In genomic region chr3:186540444-186541226, GRCh38 we compare ENCODE assay signal across 8 cellular contexts. TPM values are rescaled to one million over a fixed set of nuclear protein-coding genes. Genes with fewer than 3 reads are reported as not detected.
DNase-seq lines count a peak whose midpoint lies in the region; ATAC-seq and TF ChIP-seq lines count a peak whose summit lies in the region.

No MANE protein-coding gene starts in this region.

- H3K4me1 ChIP-seq in right cardiac atrium (ENCODE audit: control insufficient read depth, insufficient read depth, low read length) (peaks cover 2% of the 10 kb centered on the region), gastrocnemius medialis (peaks cover 0 to 6% of the 10 kb centered on the region in 2 donors)

- intact Hi-C loops in right cardiac atrium (cut with DNase I) (loop anchor here in 3 of 4 donors (5.0 kb wide), 3 partner anchors 278 to 558 kb away; no protein-coding TSS in a partner anchor), gastrocnemius medialis (cut with DNase I; ENCODE audit: low total_unique reads) (loop anchor here (1.0 to 2.0 kb wide), 2 partner anchors 281 to 558 kb away; no protein-coding TSS in a partner anchor)

- H3K9me3 ChIP-seq in right cardiac atrium (ENCODE audit: control insufficient read depth, low read length) = no peaks in the 10 kb centered on the region
- H3K9me3 ChIP-seq in gastrocnemius medialis = no peaks in the 10 kb centered on the region

- H3K36me3 ChIP-seq in gastrocnemius medialis = peaks cover 0 to 7% of the 10 kb centered on the region in 2 donors

- ATAC-seq in HG02642 (IDR thresholded peaks at IDR 0.05; ENCODE audit: poor library complexity, unreplicated experiment) (peak; percentile 62), right cardiac atrium (peak; percentile 73 to 79), gastrocnemius medialis (peak; percentile 73 to 90), GM21737 (IDR thresholded peaks at IDR 0.05; ENCODE audit: unreplicated experiment) (no peak)

- no peak overlapping the region for H3K27ac ChIP-seq in right cardiac atrium (ENCODE audit: low read length)
- no peak overlapping the region for H3K27ac ChIP-seq in gastrocnemius medialis

- H3K27me3 ChIP-seq in right cardiac atrium (ENCODE audit: control insufficient read depth, insufficient read depth) = no peaks in the 10 kb centered on the region
- no peaks in the 10 kb centered on the region for H3K27me3 ChIP-seq in gastrocnemius medialis

- in situ Hi-C loops in gastrocnemius medialis (cut with MboI; ENCODE audit: low sequenced_read_pairs in 4 of 4) = loop anchor here in 2 of 4 donors (10.0 kb wide), 2 partner anchors 286 to 556 kb away; no protein-coding TSS in a partner anchor

- 11% methylated on average over 9 of the region's 9 CpGs for WGBS in right cardiac atrium

- TF ChIP-seq POLR2A in gastrocnemius medialis (IDR thresholded peaks at IDR 0.05) = no peak

- DNase-seq in GM04503 (ENCODE audit: low read depth) = peak; percentile 24
- DNase-seq in NCI-H146 treated with DMSO at 0.1 percent for 48 hours (lab: John Stamatoyannopoulos, UW; ENCODE audit: unreplicated experiment) = peak; percentile 45
- DNase-seq in T-helper 2 cell = peak; percentile 43 to 78 (median 68)
- DNase-seq in amygdala (lab: John Stamatoyannopoulos, UW) = peak in 43 of 56 donors; percentile 3 to 90 (median 38)
- peak in 2 of 3 donors; percentile 37 to 66 for DNase-seq in right cardiac atrium
- DNase-seq in gastrocnemius medialis = peak; percentile 29 to 51

- peak overlapping the region; percentile 25 for H3K4me3 ChIP-seq in right cardiac atrium (ENCODE audit: low read length)
- peak overlapping the region in 3 of 4 donors; percentile 7 to 26 (median 7) for H3K4me3 ChIP-seq in gastrocnemius medialis

- peak; percentile 56 to 72 (median 65) for TF ChIP-seq CTCF in gastrocnemius medialis (IDR thresholded peaks at IDR 0.05 in 4 of 5, conservative IDR thresholded peaks at IDR 0.05 in 1 of 5)

RNA-seq across cellular contexts. Expression of gene CRYGS, which starts 3.5 kb away (rescaled TPM):
- total RNA-seq in right cardiac atrium (1 to 10 TPM; 1.6 to 2.0 (median 1.8) TPM), gastrocnemius medialis (1 to 10 TPM in 1 of 4 donors, not detected in 3; 2.1 TPM)
- polyA plus RNA-seq in right cardiac atrium = 1.3 TPM

RNA-seq across cellular contexts. Expression of gene TBCCD1, which starts 26.5 kb away (rescaled TPM):
- total RNA-seq in right cardiac atrium = 1 to 10 TPM; 6.4 to 8.4 (median 7.5) TPM
- 4.7 TPM for polyA plus RNA-seq in right cardiac atrium
- total RNA-seq in gastrocnemius medialis = 10 to 100 TPM in 1 of 4 donors, 1 to 10 TPM in 3; 7.3 to 10.7 (median 8.0) TPM

RNA-seq across cellular contexts. Expression of gene DNAJB11, which starts 29.9 kb away (rescaled TPM):
- total RNA-seq in right cardiac atrium (10 to 100 TPM; 25.6 to 60.5 (median 41.6) TPM), gastrocnemius medialis (10 to 100 TPM; 15.1 to 24.7 (median 23.0) TPM)
- polyA plus RNA-seq in right cardiac atrium = 51.6 TPM
